6 cellular contexts compared by ENCODE assay signal in genomic region chr20:63741676-63742380, GRCh38. TPM values are rescaled to one million over a fixed set of nuclear protein-coding genes. Genes with fewer than 3 reads are reported as not detected.
DNase-seq lines count a peak whose midpoint lies in the region; TF ChIP-seq lines count a peak whose summit lies in the region.

No MANE protein-coding gene starts in this region.

- no peaks in the 10 kb centered on the region for H3K9me3 ChIP-seq in liver (ENCODE audit: control insufficient read depth in 4 of 4, low read length in 3 of 4)

- WGBS in liver: 38% methylated on average over 30 of the region's 30 CpGs

- no peak overlapping the region for H3K9ac ChIP-seq in liver (ENCODE audit: low read depth in 1 of 2, low read length in 2 of 2)

- H3K27ac ChIP-seq in VCaP (peak overlapping the region; percentile 95), liver (ENCODE audit: low read depth in 1 of 2, low read length in 2 of 2) (peak overlapping the region in 1 of 2 donors; percentile 93)

- H3K4me1 ChIP-seq in liver (ENCODE audit: control insufficient read depth in 4 of 4, insufficient read depth in 4 of 4, low read length in 3 of 4): peaks cover 8 to 56% (median 41%) of the 10 kb centered on the region in 4 donors

- TF ChIP-seq CTCF in AG04449 (IDR thresholded peaks at IDR 0.05; ENCODE audit: insufficient read depth, low read length, missing control alignments) (no peak), VCaP (conservative IDR thresholded peaks at IDR 0.05) (no peak), liver (IDR thresholded peaks at IDR 0.05; ENCODE audit: low read depth, low read length, missing input control) (no peak)

- DNase-seq in AG04449 (ENCODE audit: low read depth, low spot score): no peak
- DNase-seq in DMS79 treated with DMSO at 0.1 percent for 48 hours (lab: John Stamatoyannopoulos, UW): no peak
- no peak for DNase-seq in NCI-H1092 (lab: John Stamatoyannopoulos, UW)
- no peak for DNase-seq in DMS114 treated with DMSO at 0.1 percent for 48 hours (lab: John Stamatoyannopoulos, UW; ENCODE audit: unreplicated experiment)

- H3K4me3 ChIP-seq in AG04449 (ENCODE audit: low read depth, low read length) (peak overlapping the region; percentile 75), liver (ENCODE audit: low read depth in 1 of 3, low read length in 3 of 3) (peak overlapping the region; percentile 32 to 88 (median 70))

- no peaks in the 10 kb centered on the region for H3K27me3 ChIP-seq in liver (ENCODE audit: control insufficient read depth in 4 of 4, insufficient read depth in 4 of 4, low read length in 3 of 4)

- CTCF ChIA-PET in AG04449 (lab: Yijun Ruan, JAX): interaction anchor here (0.6 to 1.7 kb wide), 8 partner anchors 8 to 232 kb away, joined by 3 to 16 read pairs (median 4); partner anchors contain the start of gene TPD52L2

- no peaks in the 10 kb centered on the region for H3K36me3 ChIP-seq in liver (ENCODE audit: control insufficient read depth in 4 of 4, insufficient read depth in 3 of 4, low read depth in 1 of 4, low read length in 3 of 4)

- TF ChIP-seq RAD21 in liver (IDR thresholded peaks at IDR 0.05): no peak

- POLR2A ChIA-PET in AG04449 (lab: Yijun Ruan, JAX): interaction anchor here (1.0 to 2.3 kb wide), 5 partner anchors 34 to 215 kb away, joined by 3 to 14 read pairs (median 4); partner anchors contain the start of genes ARFRP1, GMEB2, RTEL1 and TPD52L2

TF ChIP-seq in liver, 16 proteins besides CTCF, POLR2A, EP300 and RAD21:
- TF ChIP-seq, protein P1, sequence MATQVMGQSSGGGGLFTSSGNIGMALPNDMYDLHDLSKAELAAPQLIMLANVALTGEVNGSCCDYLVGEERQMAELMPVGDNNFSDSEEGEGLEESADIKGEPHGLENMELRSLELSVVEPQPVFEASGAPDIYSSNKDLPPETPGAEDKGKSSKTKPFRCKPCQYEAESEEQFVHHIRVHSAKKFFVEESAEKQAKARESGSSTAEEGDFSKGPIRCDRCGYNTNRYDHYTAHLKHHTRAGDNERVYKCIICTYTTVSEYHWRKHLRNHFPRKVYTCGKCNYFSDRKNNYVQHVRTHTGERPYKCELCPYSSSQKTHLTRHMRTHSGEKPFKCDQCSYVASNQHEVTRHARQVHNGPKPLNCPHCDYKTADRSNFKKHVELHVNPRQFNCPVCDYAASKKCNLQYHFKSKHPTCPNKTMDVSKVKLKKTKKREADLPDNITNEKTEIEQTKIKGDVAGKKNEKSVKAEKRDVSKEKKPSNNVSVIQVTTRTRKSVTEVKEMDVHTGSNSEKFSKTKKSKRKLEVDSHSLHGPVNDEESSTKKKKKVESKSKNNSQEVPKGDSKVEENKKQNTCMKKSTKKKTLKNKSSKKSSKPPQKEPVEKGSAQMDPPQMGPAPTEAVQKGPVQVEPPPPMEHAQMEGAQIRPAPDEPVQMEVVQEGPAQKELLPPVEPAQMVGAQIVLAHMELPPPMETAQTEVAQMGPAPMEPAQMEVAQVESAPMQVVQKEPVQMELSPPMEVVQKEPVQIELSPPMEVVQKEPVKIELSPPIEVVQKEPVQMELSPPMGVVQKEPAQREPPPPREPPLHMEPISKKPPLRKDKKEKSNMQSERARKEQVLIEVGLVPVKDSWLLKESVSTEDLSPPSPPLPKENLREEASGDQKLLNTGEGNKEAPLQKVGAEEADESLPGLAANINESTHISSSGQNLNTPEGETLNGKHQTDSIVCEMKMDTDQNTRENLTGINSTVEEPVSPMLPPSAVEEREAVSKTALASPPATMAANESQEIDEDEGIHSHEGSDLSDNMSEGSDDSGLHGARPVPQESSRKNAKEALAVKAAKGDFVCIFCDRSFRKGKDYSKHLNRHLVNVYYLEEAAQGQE (IDR thresholded peaks at IDR 0.05): no peak
- TF ChIP-seq ZBTB33 (IDR thresholded peaks at IDR 0.05) (no peak), EGR1 (IDR thresholded peaks at IDR 0.05; ENCODE audit: low read depth in 2 of 2) (no peak)
- TF ChIP-seq, protein P2, sequence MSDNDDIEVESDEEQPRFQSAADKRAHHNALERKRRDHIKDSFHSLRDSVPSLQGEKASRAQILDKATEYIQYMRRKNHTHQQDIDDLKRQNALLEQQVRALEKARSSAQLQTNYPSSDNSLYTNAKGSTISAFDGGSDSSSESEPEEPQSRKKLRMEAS (IDR thresholded peaks at IDR 0.05): no peak

RNA-seq across cellular contexts. Expression of gene SLC2A4RG, which starts 2.3 kb away (rescaled TPM):
- total RNA-seq in liver: 10 to 100 TPM; 22.2 to 27.9 TPM
- polyA plus RNA-seq in liver: 10 to 100 TPM; 31.0 to 39.7 TPM

RNA-seq across cellular contexts. Expression of gene LIME1, which starts 5.4 kb away (rescaled TPM):
- total RNA-seq in liver: 10 to 100 TPM; 21.2 to 50.4 TPM
- 10 to 100 TPM; 52.8 to 69.0 TPM for polyA plus RNA-seq in liver

RNA-seq across cellular contexts. Expression of gene ZGPAT, which starts 34.0 kb away (rescaled TPM):
- 10 to 100 TPM; 10.3 to 14.7 TPM for total RNA-seq in liver
- 10 to 100 TPM; 26.2 to 90.5 TPM for polyA plus RNA-seq in liver

RNA-seq across cellular contexts. Expression of gene ARFRP1, which starts 34.1 kb away (rescaled TPM):
- 10 to 100 TPM; 14.2 to 21.0 TPM for total RNA-seq in liver
- 10 to 100 TPM; 20.0 to 26.9 TPM for polyA plus RNA-seq in liver

RNA-seq across cellular contexts. Expression of gene TNFRSF6B, which starts 45.4 kb away (rescaled TPM):
- total RNA-seq in liver: under 1 TPM in 1 of 2 donors, not detected in 1; 0.09 TPM
- polyA plus RNA-seq in liver: under 1 TPM in 1 of 2 donors, not detected in 1; 0.73 TPM
